27 cellular contexts compared by ENCODE assay signal in the genomic region with DNA sequence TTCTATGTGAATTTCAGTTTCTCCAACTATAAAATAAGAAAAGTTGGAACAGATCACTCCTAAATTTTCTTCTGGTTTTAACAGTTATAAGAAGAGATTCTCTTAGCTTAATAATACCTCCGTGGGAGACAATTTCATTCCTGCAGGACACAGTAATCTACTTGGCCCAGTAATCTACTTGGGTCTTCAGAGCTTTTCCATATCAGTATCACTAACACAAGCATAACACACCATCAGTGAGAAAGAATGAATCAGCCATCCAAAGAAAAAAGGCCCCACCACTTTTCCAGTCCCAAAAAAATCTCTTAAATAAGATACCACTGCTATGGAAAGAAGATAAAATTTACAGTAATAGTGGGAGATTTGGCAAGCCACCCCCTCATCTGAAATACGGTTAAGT. TPM values are rescaled to one million over a fixed set of nuclear protein-coding genes. Genes with fewer than 3 reads are reported as not detected.
DNase-seq lines count a peak whose midpoint lies in the region; TF ChIP-seq lines count a peak whose summit lies in the region.
"Had no signal": no experiment of that assay in that cellular context is flagged by ENCODE, and none has a peak within 500 bp of the region (broad histone marks: within the 10 kb centered on the region; RNA-seq: fewer than 3 reads in every experiment).

No MANE protein-coding gene starts in this region.

- H3K9me3 ChIP-seq in transverse colon: no peaks in the 10 kb centered on the region
- H3K9me3 ChIP-seq: BE2C, HAP-1, spleen, vagina had no signal

- TF ChIP-seq CTCF in brain (conservative IDR thresholded peaks at IDR 0.05): no peak
- TF ChIP-seq CTCF in progenitor cell of endocrine pancreas (IDR thresholded peaks at IDR 0.05; ENCODE audit: unreplicated experiment): no peak
- TF ChIP-seq CTCF in transverse colon (IDR thresholded peaks at IDR 0.05): no peak

- no peaks in the 10 kb centered on the region for H3K27me3 Mint-ChIP-seq in activated naive CD4-positive, alpha-beta T cell treated with anti-CD3 and anti-CD28 coated beads, Interleukin-2, amount 50 U/mL, for 24 hours
- no peaks in the 10 kb centered on the region for H3K27me3 Mint-ChIP-seq in activated naive CD4-positive, alpha-beta T cell treated with anti-CD3 and anti-CD28 coated beads, Interleukin-2, amount 10 ng/mL, durations not matched to agents 7 days and 5 days
- H3K27me3 Mint-ChIP-seq in brain: no peaks in the 10 kb centered on the region
- no peaks in the 10 kb centered on the region for H3K27me3 Mint-ChIP-seq in progenitor cell of endocrine pancreas
- H3K27me3 Mint-ChIP-seq in activated CD4-positive, alpha-beta memory T cell treated with anti-CD3 and anti-CD28 coated beads for 36 hours: no peaks in the 10 kb centered on the region
- H3K27me3 Mint-ChIP-seq: naive B cell; stimulated activated memory B cell treated with anti-CD40 and anti-IgM and Interleukin-4, amounts not matched to agents 10 μg/mL and 1 μg/mL and 100 μg/mL, for 72 hours had no signal

- in situ Hi-C loops in transverse colon (cut with MboI; ENCODE audit: low pct_ligation_motif_present in 1 of 4, low pct_unique_long_range_greater_than_20kb in 1 of 4, low sequenced_read_pairs in 3 of 4): no loop called here

- peaks cover 57% of the 10 kb centered on the region for H3K4me1 Mint-ChIP-seq in activated naive CD4-positive, alpha-beta T cell treated with anti-CD3 and anti-CD28 coated beads, Interleukin-2, amount 50 U/mL, for 24 hours
- H3K4me1 Mint-ChIP-seq in activated naive CD4-positive, alpha-beta T cell treated with anti-CD3 and anti-CD28 coated beads, Interleukin-2, amount 10 ng/mL, durations not matched to agents 7 days and 5 days: peaks cover 13% of the 10 kb centered on the region
- peaks cover 5% of the 10 kb centered on the region for H3K4me1 Mint-ChIP-seq in brain
- H3K4me1 Mint-ChIP-seq in progenitor cell of endocrine pancreas (ENCODE audit: low read depth): peaks cover 6% of the 10 kb centered on the region
- peaks cover 35% of the 10 kb centered on the region for H3K4me1 Mint-ChIP-seq in activated CD4-positive, alpha-beta memory T cell treated with anti-CD3 and anti-CD28 coated beads for 36 hours (ENCODE audit: low read depth)

- H3K36me3 ChIP-seq in transverse colon: peaks cover 0 to 36% (median 8%) of the 10 kb centered on the region in 4 donors

- 78 to 94% methylated on average over 2 of the region's 2 CpGs for WGBS in transverse colon (ENCODE audit: low coverage in 1 of 2), 2 donors

- POLR2A ChIA-PET in activated CD4-positive, alpha-beta memory T cell treated with anti-CD3 and anti-CD28 coated beads for 36 hours (lab: Charles Lee): interaction anchor here (1.6 kb wide), 1 partner anchor 14 kb away, joined by 4 read pairs; no protein-coding TSS in a partner anchor

- intact Hi-C loops in activated CD4-positive, alpha-beta memory T cell treated with anti-CD3 and anti-CD28 coated beads for 36 hours (cut with micrococcal nuclease): no loop called here
- intact Hi-C loops in transverse colon (cut with DNase I; ENCODE audit: low total_unique reads): no loop called here

- no peak overlapping the region for H3K27ac ChIP-seq in transverse colon
- H3K27ac ChIP-seq: epithelial cell of prostate, spleen, vagina had no signal

- no peak overlapping the region for H3K4me3 ChIP-seq in transverse colon
- H3K4me3 ChIP-seq: HAP-1, spleen, vagina had no signal

- TF ChIP-seq POLR2A in transverse colon (IDR thresholded peaks at IDR 0.05): no peak

- DNase-seq in activated naive CD4-positive, alpha-beta T cell treated with anti-CD3 and anti-CD28 coated beads, Interleukin-2, amount 10 ng/mL, durations not matched to agents 7 days and 5 days: no peak
- peak; percentile 14 for DNase-seq in NCI-H226
- DNase-seq in progenitor cell of endocrine pancreas (ENCODE audit: low spot score, unreplicated experiment): no peak
- no peak for DNase-seq in LoVo (ENCODE audit: low spot score)
- no peak for DNase-seq in activated CD4-positive, alpha-beta memory T cell treated with anti-CD3 and anti-CD28 coated beads for 36 hours
- DNase-seq in transverse colon: no peak
- DNase-seq: activated CD4-positive, alpha-beta T cell treated with anti-CD3 and anti-CD28 coated beads, Interleukin-2, amount 50 U/mL, for 4 hours; aorta; BE2C; Calu3; DND-41; effector CD4-positive, alpha-beta T cell; foreskin melanocyte; mesendoderm; naive B cell; NCI-H2029 treated with DMSO at 0.1 percent for 48 hours; NCI-H2227 treated with DMSO at 0.1 percent for 48 hours; NCI-H748 treated with DMSO at 0.1 percent for 48 hours; retina; spleen; stimulated activated CD4-positive, alpha-beta T cell treated with anti-CD3 and anti-CD28 coated beads, Interleukin-2, amount 100 ng/mL, for 48 hours had no signal

- no peak for TF ChIP-seq EP300 in transverse colon (IDR thresholded peaks at IDR 0.05; ENCODE audit: low read depth)

- CTCF ChIA-PET in activated naive CD4-positive, alpha-beta T cell treated with anti-CD3 and anti-CD28 coated beads, Interleukin-2, amount 10 ng/mL, durations not matched to agents 7 days and 5 days (lab: Charles Lee): no interaction called here
- CTCF ChIA-PET in activated CD4-positive, alpha-beta memory T cell treated with anti-CD3 and anti-CD28 coated beads for 36 hours (lab: Charles Lee): interaction anchor here (1.1 kb wide), 1 partner anchor 63 kb away, joined by 3 read pairs; the partner anchor contains the start of gene MAN2C1

- H3K4me3 Mint-ChIP-seq in activated naive CD4-positive, alpha-beta T cell treated with anti-CD3 and anti-CD28 coated beads, Interleukin-2, amount 50 U/mL, for 24 hours: no peak overlapping the region
- H3K4me3 Mint-ChIP-seq in activated naive CD4-positive, alpha-beta T cell treated with anti-CD3 and anti-CD28 coated beads, Interleukin-2, amount 10 ng/mL, durations not matched to agents 7 days and 5 days: no peak overlapping the region
- H3K4me3 Mint-ChIP-seq in brain (no peak overlapping the region), progenitor cell of endocrine pancreas (ENCODE audit: low read depth) (no peak overlapping the region)
- H3K4me3 Mint-ChIP-seq in activated CD4-positive, alpha-beta memory T cell treated with anti-CD3 and anti-CD28 coated beads for 36 hours: no peak overlapping the region
- H3K4me3 Mint-ChIP-seq: naive B cell; stimulated activated memory B cell treated with anti-CD40 and anti-IgM and Interleukin-4, amounts not matched to agents 10 μg/mL and 1 μg/mL and 100 μg/mL, for 72 hours had no signal

- H3K36me3 Mint-ChIP-seq in activated naive CD4-positive, alpha-beta T cell treated with anti-CD3 and anti-CD28 coated beads, Interleukin-2, amount 50 U/mL, for 24 hours: peaks cover 7% of the 10 kb centered on the region
- peaks cover 32% of the 10 kb centered on the region for H3K36me3 Mint-ChIP-seq in activated naive CD4-positive, alpha-beta T cell treated with anti-CD3 and anti-CD28 coated beads, Interleukin-2, amount 10 ng/mL, durations not matched to agents 7 days and 5 days
- H3K36me3 Mint-ChIP-seq in brain: peaks cover 74% of the 10 kb centered on the region
- peaks cover 13% of the 10 kb centered on the region for H3K36me3 Mint-ChIP-seq in progenitor cell of endocrine pancreas (ENCODE audit: insufficient read depth)
- H3K36me3 Mint-ChIP-seq in activated CD4-positive, alpha-beta memory T cell treated with anti-CD3 and anti-CD28 coated beads for 36 hours: peaks cover 16% of the 10 kb centered on the region

- no peaks in the 10 kb centered on the region for H3K9me3 Mint-ChIP-seq in activated naive CD4-positive, alpha-beta T cell treated with anti-CD3 and anti-CD28 coated beads, Interleukin-2, amount 50 U/mL, for 24 hours
- no peaks in the 10 kb centered on the region for H3K9me3 Mint-ChIP-seq in activated naive CD4-positive, alpha-beta T cell treated with anti-CD3 and anti-CD28 coated beads, Interleukin-2, amount 10 ng/mL, durations not matched to agents 7 days and 5 days
- H3K9me3 Mint-ChIP-seq in brain (no peaks in the 10 kb centered on the region), progenitor cell of endocrine pancreas (ENCODE audit: low read depth) (no peaks in the 10 kb centered on the region)
- H3K9me3 Mint-ChIP-seq in activated CD4-positive, alpha-beta memory T cell treated with anti-CD3 and anti-CD28 coated beads for 36 hours: no peaks in the 10 kb centered on the region
- H3K9me3 Mint-ChIP-seq: naive B cell; stimulated activated memory B cell treated with anti-CD40 and anti-IgM and Interleukin-4, amounts not matched to agents 10 μg/mL and 1 μg/mL and 100 μg/mL, for 72 hours had no signal

- peak overlapping the region; percentile 17 for H3K27ac Mint-ChIP-seq in activated naive CD4-positive, alpha-beta T cell treated with anti-CD3 and anti-CD28 coated beads, Interleukin-2, amount 50 U/mL, for 24 hours
- H3K27ac Mint-ChIP-seq in activated naive CD4-positive, alpha-beta T cell treated with anti-CD3 and anti-CD28 coated beads, Interleukin-2, amount 10 ng/mL, durations not matched to agents 7 days and 5 days: no peak overlapping the region
- H3K27ac Mint-ChIP-seq in brain: peak overlapping the region in 3 of 5 experiments; percentile 9 to 64 (median 60)
- peak overlapping the region; percentile 35 for H3K27ac Mint-ChIP-seq in progenitor cell of endocrine pancreas
- H3K27ac Mint-ChIP-seq in activated CD4-positive, alpha-beta memory T cell treated with anti-CD3 and anti-CD28 coated beads for 36 hours: no peak overlapping the region
- H3K27ac Mint-ChIP-seq: stimulated activated memory B cell treated with anti-CD40 and anti-IgM and Interleukin-4, amounts not matched to agents 10 μg/mL and 1 μg/mL and 100 μg/mL, for 72 hours had no signal

- H3K4me1 ChIP-seq in transverse colon: peaks cover 0 to 4% (median 2%) of the 10 kb centered on the region in 4 donors
- H3K4me1 ChIP-seq: BE2C, vagina had no signal

- H3K27me3 ChIP-seq in transverse colon: no peaks in the 10 kb centered on the region
- H3K27me3 ChIP-seq: BE2C, spleen, vagina had no signal

RNA-seq across cellular contexts. Expression of gene SIN3A, which starts 20.2 kb away (rescaled TPM):
- polyA plus RNA-seq in brain (ENCODE audit: insufficient read depth, low read depth, low replicate concordance): 37.4 TPM
- total RNA-seq in progenitor cell of endocrine pancreas (91.8 and 96.4 TPM in 2 replicates), transverse colon (10 to 100 TPM; 39.3 to 88.0 (median 72.6) TPM)
- total RNA-seq in activated CD4-positive, alpha-beta memory T cell treated with anti-CD3 and anti-CD28 coated beads for 36 hours: 10 to 100 TPM; 80.1 to 83.3 TPM

Comparison
In these comparisons a context has a peak if more than half of its experiments do, and no peak if none do; other contexts are left out.
1. H3K27ac Mint-ChIP-seq: peak in activated naive CD4-positive, alpha-beta T cell treated with anti-CD3 and anti-CD28 coated beads, Interleukin-2, amount 50 U/mL, for 24 hours (single experiment), brain (3 of 5) and progenitor cell of endocrine pancreas (single experiment); none in activated naive CD4-positive, alpha-beta T cell treated with anti-CD3 and anti-CD28 coated beads, Interleukin-2, amount 10 ng/mL, durations not matched to agents 7 days and 5 days (single experiment) and activated CD4-positive, alpha-beta memory T cell treated with anti-CD3 and anti-CD28 coated beads for 36 hours (single experiment).